19 cellular contexts compared by ENCODE assay signal in genomic region chr2:189183170-189183569, GRCh38. TPM values are rescaled to one million over a fixed set of nuclear protein-coding genes. Genes with fewer than 3 reads are reported as not detected.
A peak's percentile ranks its signal among the peaks of the same experiment; 100 is the strongest.
DNase-seq lines count a peak whose midpoint lies in the region; ATAC-seq, FAIRE-seq and TF ChIP-seq lines count a peak whose summit lies in the region.
"Had no signal": no experiment of that assay in that cellular context is flagged by ENCODE, and none has a peak within 500 bp of the region (broad histone marks: within the 10 kb centered on the region; RNA-seq: fewer than 3 reads in every experiment).

No MANE protein-coding gene starts in this region.

- H3K9me3 ChIP-seq in HepG2 (ENCODE audit: low read length) (no peaks in the 10 kb centered on the region), right lobe of liver (no peaks in the 10 kb centered on the region), K562 (replicated peaks; ENCODE audit: control insufficient read depth, insufficient read depth, low read depth, low read length) (no peaks in the 10 kb centered on the region)
- H3K9me3 ChIP-seq: BLaER1 treated with 17β-estradiol and CSF1 and Interleukin-3, amounts not matched to agents 10 nM and 100 nM had no signal

- TF ChIP-seq POLR2A in HepG2 (IDR thresholded peaks at IDR 0.05; ENCODE audit: insufficient read depth in 1 of 2, low read depth in 2 of 2, low read length in 2 of 2) (no peak), right lobe of liver (IDR thresholded peaks at IDR 0.05) (no peak), K562 (conservative IDR thresholded peaks at IDR 0.05) (no peak)

- ATAC-seq in HepG2, result no peak
- ATAC-seq in right lobe of liver, result no peak
- ATAC-seq in K562, result no peak
- ATAC-seq in HG02588 (IDR thresholded peaks at IDR 0.05; ENCODE audit: unreplicated experiment), result no peak
- ATAC-seq in HG02798 (IDR thresholded peaks at IDR 0.05; ENCODE audit: poor library complexity, unreplicated experiment), result no peak

- peaks cover 14% of the 10 kb centered on the region for H3K36me3 Mint-ChIP-seq in nephron progenitor cell (ENCODE audit: low read depth)
- H3K36me3 Mint-ChIP-seq: CD8-positive, alpha-beta memory T cell had no signal

- no peaks in the 10 kb centered on the region for H4K20me1 ChIP-seq in HepG2 (ENCODE audit: insufficient read depth, low read length)
- H4K20me1 ChIP-seq in K562 (replicated peaks; ENCODE audit: control insufficient read depth, insufficient read depth, low read length), result no peaks in the 10 kb centered on the region
- H4K20me1 ChIP-seq: BLaER1 treated with 17β-estradiol and CSF1 and Interleukin-3, amounts not matched to agents 10 nM and 100 nM had no signal

- CTCF ChIA-PET in HepG2 (lab: Yijun Ruan, JAX; ENCODE audit: low intra/inter-chr PET ratio, low total read pairs), result no interaction called here
- CTCF ChIA-PET in K562 (lab: Yijun Ruan, JAX; ENCODE audit: low intra/inter-chr PET ratio), result no interaction called here

- peaks cover 12% of the 10 kb centered on the region for H3K4me1 ChIP-seq in HepG2 (ENCODE audit: insufficient read depth, low read length)
- no peaks in the 10 kb centered on the region for H3K4me1 ChIP-seq in right lobe of liver
- H3K4me1 ChIP-seq in K562 (replicated peaks in 1 of 2; ENCODE audit: control insufficient read depth in 2 of 2, insufficient read depth in 2 of 2, low read length in 2 of 2), result no peaks in the 10 kb centered on the region

- peaks cover 45% of the 10 kb centered on the region for H3K4me1 Mint-ChIP-seq in nephron progenitor cell
- H3K4me1 Mint-ChIP-seq: B cell had no signal

- DNase-seq in HepG2 (ENCODE audit: low spot score), result no peak
- DNase-seq in right lobe of liver, result no peak
- no peak for DNase-seq in K562 (ENCODE audit: extremely low read depth in 1 of 4, low spot score in 3 of 4)
- no peak for DNase-seq in nephron progenitor cell
- no peak for DNase-seq in NCI-H146 (lab: John Stamatoyannopoulos, UW)
- DNase-seq: CD8-positive, alpha-beta memory T cell; COR-L47; GM23248; HCEC 1CT had no signal

- intact Hi-C loops in HepG2 (cut with micrococcal nuclease; ENCODE audit: unreplicated experiment) (no loop called here), right lobe of liver (cut with DNase I) (no loop called here), K562 (cut with micrococcal nuclease) (no loop called here)

- TF ChIP-seq EP300 in HepG2 (IDR thresholded peaks at IDR 0.05; ENCODE audit: low read depth in 2 of 2, low read length in 2 of 2) (no peak), HepG2 (CRISPR knock-in tag; IDR thresholded peaks at IDR 0.05; ENCODE audit: borderline replicate concordance) (no peak), K562 (IDR thresholded peaks at IDR 0.05; ENCODE audit: low read length) (no peak)

- H3K4me2 ChIP-seq in HepG2 (ENCODE audit: low read depth, low read length) (no peak overlapping the region), K562 (ENCODE audit: insufficient read depth, low read length) (no peak overlapping the region)
- H3K4me2 ChIP-seq: BLaER1 treated with 17β-estradiol and CSF1 and Interleukin-3, amounts not matched to agents 10 nM and 100 nM had no signal

- POLR2A ChIA-PET in HepG2 (lab: Yijun Ruan, JAX), result no interaction called here
- POLR2A ChIA-PET in K562 (lab: Yijun Ruan, JAX), result no interaction called here

- no peak for FAIRE-seq in HepG2 (lab: Jason Lieb, UNC)
- FAIRE-seq in K562 (lab: Jason Lieb, UNC), result no peak
- FAIRE-seq: D721Med, G401.6, GM12891, H54 had no signal

- H3K27ac Mint-ChIP-seq in nephron progenitor cell, result peak overlapping the region; percentile 80
- H3K27ac Mint-ChIP-seq: B cell; CD8-positive, alpha-beta memory T cell had no signal

- H3K9me3 Mint-ChIP-seq in nephron progenitor cell, result peaks cover 17% of the 10 kb centered on the region
- H3K9me3 Mint-ChIP-seq: CD8-positive, alpha-beta memory T cell had no signal

- BruUV-seq in HepG2 (replicated peaks; lab: Mats Ljungman, UMichigan) (no TSS peak), K562 (replicated peaks; lab: Mats Ljungman, UMichigan) (no TSS peak)

- TF ChIP-seq RAD21 in HepG2 (CRISPR knock-in tag; IDR thresholded peaks at IDR 0.05), result no peak
- no peak for TF ChIP-seq RAD21 in K562 (CRISPR knock-in tag; conservative IDR thresholded peaks at IDR 0.05 in 1 of 2, IDR thresholded peaks at IDR 0.05 in 1 of 2)

- H3K36me3 ChIP-seq in HepG2 (replicated peaks in 1 of 2; ENCODE audit: control insufficient read depth in 1 of 2, insufficient read depth in 2 of 2, low read length in 2 of 2) (no peaks in the 10 kb centered on the region), right lobe of liver (no peaks in the 10 kb centered on the region), K562 (ENCODE audit: control insufficient read depth, insufficient read depth, low read length) (no peaks in the 10 kb centered on the region)
- H3K36me3 ChIP-seq: BLaER1 treated with 17β-estradiol and CSF1 and Interleukin-3, amounts not matched to agents 10 nM and 100 nM had no signal

- in situ Hi-C loops in HepG2 (cut with HindIII; ENCODE audit: extremely low pct_ligation_motif_present, low pct_unique_long_range_greater_than_20kb) (no loop called here), K562 (cut with MboI) (no loop called here)

- H3K27me3 ChIP-seq in HepG2 (ENCODE audit: control insufficient read depth in 1 of 2, insufficient read depth in 2 of 2, low read length in 2 of 2) (no peaks in the 10 kb centered on the region), right lobe of liver (no peaks in the 10 kb centered on the region), K562 (ENCODE audit: control insufficient read depth in 2 of 2, insufficient read depth in 2 of 2, low read length in 2 of 2) (no peaks in the 10 kb centered on the region)
- H3K27me3 ChIP-seq: BLaER1 treated with 17β-estradiol and CSF1 and Interleukin-3, amounts not matched to agents 10 nM and 100 nM had no signal

- H3K27ac ChIP-seq in HepG2 (ENCODE audit: extremely low read length, insufficient read depth, low read length) (no peak overlapping the region), right lobe of liver (no peak overlapping the region), K562 (ENCODE audit: extremely low read depth, low read depth, low read length) (no peak overlapping the region)
- H3K27ac ChIP-seq: 22Rv1; BLaER1 treated with 17β-estradiol and CSF1 and Interleukin-3, amounts not matched to agents 10 nM and 100 nM; GM23248 had no signal

- no peaks in the 10 kb centered on the region for H3K9me1 ChIP-seq in K562 (ENCODE audit: control insufficient read depth, insufficient read depth, low read length)

- H3K4me3 ChIP-seq in HepG2 (replicated peaks in 1 of 3; ENCODE audit: insufficient read depth in 1 of 3, low read depth in 2 of 3, low read length in 3 of 3) (no peak overlapping the region), right lobe of liver (no peak overlapping the region), K562 (no peak overlapping the region)
- H3K4me3 ChIP-seq: BLaER1 treated with 17β-estradiol and CSF1 and Interleukin-3, amounts not matched to agents 10 nM and 100 nM; GM23248 had no signal

- H3K4me3 Mint-ChIP-seq in nephron progenitor cell, result no peak overlapping the region
- H3K4me3 Mint-ChIP-seq: B cell; CD8-positive, alpha-beta memory T cell had no signal

- TF ChIP-seq CTCF in HepG2 (CRISPR knock-in tag; IDR thresholded peaks at IDR 0.05), result no peak
- no peak for TF ChIP-seq CTCF in right lobe of liver (IDR thresholded peaks at IDR 0.05)
- no peak for TF ChIP-seq CTCF in K562 (IDR thresholded peaks at IDR 0.05 in 2 of 3, conservative IDR thresholded peaks at IDR 0.05 in 1 of 3; ENCODE audit: insufficient read depth in 2 of 3, low read depth in 1 of 3, low read length in 3 of 3)
- TF ChIP-seq CTCF in nephron progenitor cell (IDR thresholded peaks at IDR 0.05), result no peak

- H3K79me2 ChIP-seq in HepG2 (ENCODE audit: insufficient read depth, low read length) (no peaks in the 10 kb centered on the region), K562 (ENCODE audit: control insufficient read depth, insufficient read depth, low read length) (no peaks in the 10 kb centered on the region)

- H2AFZ ChIP-seq in HepG2 (ENCODE audit: low read length), result no peak overlapping the region
- no peak overlapping the region for H2AFZ ChIP-seq in K562 (ENCODE audit: low read depth, low read length)
- H2AFZ ChIP-seq: GM23248 had no signal

- H3K9ac ChIP-seq in HepG2 (ENCODE audit: insufficient read depth, low read depth, low read length) (no peak overlapping the region), K562 (ENCODE audit: insufficient read depth in 1 of 2, low read depth in 2 of 2, low read length in 2 of 2) (no peak overlapping the region)
- H3K9ac ChIP-seq: BLaER1 treated with 17β-estradiol and CSF1 and Interleukin-3, amounts not matched to agents 10 nM and 100 nM; GM23248 had no signal

- no peaks in the 10 kb centered on the region for H3K27me3 Mint-ChIP-seq in nephron progenitor cell (ENCODE audit: low read depth, poor library complexity)

RNA-seq across cellular contexts. Expression of gene COL5A2, which starts 3.6 kb away (rescaled TPM):
- total RNA-seq in HepG2 (2016; rRNA removed; fragmentation: Illumina TruSeq; extraction: Trizol) (1.5 and 1.6 TPM in 2 replicates), right lobe of liver (10 to 100 TPM in 1 of 6 experiments, 1 to 10 TPM in 5; 5.7 to 17.6 (median 8.6) TPM), K562 (2014; rRNA removed) (0.20 and 0.54 TPM in 2 replicates), K562 (2014; rRNA removed; fragmentation: Illumina TruSeq; extraction: Trizol) (0.26 and 0.44 TPM in 2 replicates), K562 (2015; rRNA removed; fragmentation: Illumina TruSeq; extraction: Trizol) (0.26 and 0.29 TPM in 2 replicates), K562 (2021) (0.42 and 0.45 TPM in 2 replicates)
- total RNA-seq in HepG2 (2016; cell fraction: cytosol; rRNA removed; fragmentation: Illumina TruSeq; extraction: Trizol; ENCODE audit: low read depth), result 0.10 and 0.26 TPM in 2 replicates
- total RNA-seq in HepG2 (2016; cell fraction: insoluble cytoplasmic fraction; rRNA removed; fragmentation: Illumina TruSeq; extraction: Trizol), result 1.3 and 1.7 TPM in 2 replicates
- 0.38 and 0.43 TPM in 2 replicates for total RNA-seq in HepG2 (2016; cell fraction: membrane; rRNA removed; fragmentation: Illumina TruSeq; extraction: Trizol)
- total RNA-seq in HepG2 (2016; cell fraction: nucleus; rRNA removed; fragmentation: Illumina TruSeq; extraction: Trizol), result 1.4 and 1.6 TPM in 2 replicates
- polyA plus RNA-seq in HepG2 (2011; rRNA removed) (0.83 and 0.90 TPM in 2 replicates), K562 (2011; rRNA removed) (0.18 and 0.19 TPM in 2 replicates), K562 (2014; fragmentation: Illumina TruSeq; extraction: Trizol) (0.17 and 0.19 TPM in 2 replicates), K562 (2014; fragmentation: Nextera tagmentation; extraction: Ambion mirVana) (under 1 TPM; 0.01 to 0.03 TPM), K562 (2014; rRNA removed) (0.03 and 0.07 TPM in 2 replicates)
- 0.23 and 0.27 TPM in 2 replicates for polyA plus RNA-seq in HepG2 (2011; cell fraction: cytosol; rRNA removed)
- 3.2 and 3.9 TPM in 2 replicates for polyA plus RNA-seq in HepG2 (2011; cell fraction: nucleus; rRNA removed)
- 0.32 TPM in 2 replicates for polyA plus RNA-seq in HepG2 (2012)
- polyA plus RNA-seq in HepG2 (2016; cell fraction: cytosol; fragmentation: Illumina TruSeq; extraction: Trizol; ENCODE audit: low read depth), result 0.07 and 0.10 TPM in 2 replicates
- 1.1 and 1.4 TPM in 2 replicates for polyA plus RNA-seq in HepG2 (2016; cell fraction: insoluble cytoplasmic fraction; fragmentation: Illumina TruSeq; extraction: Trizol; ENCODE audit: low read depth)
- 0.24 and 0.29 TPM in 2 replicates for polyA plus RNA-seq in HepG2 (2016; cell fraction: membrane; fragmentation: Illumina TruSeq; extraction: Trizol; ENCODE audit: low read depth)
- 1.9 and 2.6 TPM in 2 replicates for polyA plus RNA-seq in HepG2 (2016; cell fraction: nucleus; fragmentation: Illumina TruSeq; extraction: Trizol; ENCODE audit: insufficient read depth, low read depth)
- polyA minus RNA-seq in HepG2 (2011; rRNA and poly(A)+ RNA removed; ENCODE audit: low replicate concordance), result 0.80 and 3.3 TPM in 2 replicates
- polyA minus RNA-seq in HepG2 (2011; cell fraction: cytosol; rRNA and poly(A)+ RNA removed), result 0.20 TPM in 1 of 2 replicates, not detected in the other
- 0.75 and 1.4 TPM in 2 replicates for polyA minus RNA-seq in HepG2 (2011; cell fraction: nucleus; rRNA and poly(A)+ RNA removed)
- 0.60 and 0.62 TPM in 2 replicates for total RNA-seq in K562 (2011; cell fraction: chromatin; rRNA removed; ENCODE audit: low replicate concordance)
- total RNA-seq in K562 (2011; cell fraction: nucleolus; rRNA removed), result 0.13 TPM in 1 of 2 replicates, not detected in the other
- 0.07 and 1.1 TPM in 2 replicates for total RNA-seq in K562 (2011; cell fraction: nucleoplasm; rRNA removed)
- 0.06 and 0.27 TPM in 2 replicates for polyA plus RNA-seq in K562 (2011; cell fraction: cytosol; rRNA removed)
- 0.48 and 0.57 TPM in 2 replicates for polyA plus RNA-seq in K562 (2011; cell fraction: nucleus; rRNA removed)
- 0.10 and 0.11 TPM in 2 replicates for polyA plus RNA-seq in K562 (2012)
- 0.53 and 0.57 TPM in 2 replicates for polyA minus RNA-seq in K562 (2011; rRNA and poly(A)+ RNA removed)
- polyA minus RNA-seq in K562 (2011; cell fraction: cytosol; rRNA and poly(A)+ RNA removed), result not detected in 2 replicates
- polyA minus RNA-seq in K562 (2011; cell fraction: nucleus; rRNA and poly(A)+ RNA removed), result 0.27 and 0.44 TPM in 2 replicates
- total RNA-seq: HT-29 had no signal
- polyA plus RNA-seq: CD8-positive, alpha-beta memory T cell had no signal

Comparison
In these comparisons a context has a peak if more than half of its experiments do, and no peak if none do; other contexts are left out.
1. Of the 241 proteins assayed by ChIP-seq in both HepG2 and K562: peak only in HepG2: MAFF and MAFK; only in K562: none; in both: none; in neither: 239.